In the genomic region with DNA sequence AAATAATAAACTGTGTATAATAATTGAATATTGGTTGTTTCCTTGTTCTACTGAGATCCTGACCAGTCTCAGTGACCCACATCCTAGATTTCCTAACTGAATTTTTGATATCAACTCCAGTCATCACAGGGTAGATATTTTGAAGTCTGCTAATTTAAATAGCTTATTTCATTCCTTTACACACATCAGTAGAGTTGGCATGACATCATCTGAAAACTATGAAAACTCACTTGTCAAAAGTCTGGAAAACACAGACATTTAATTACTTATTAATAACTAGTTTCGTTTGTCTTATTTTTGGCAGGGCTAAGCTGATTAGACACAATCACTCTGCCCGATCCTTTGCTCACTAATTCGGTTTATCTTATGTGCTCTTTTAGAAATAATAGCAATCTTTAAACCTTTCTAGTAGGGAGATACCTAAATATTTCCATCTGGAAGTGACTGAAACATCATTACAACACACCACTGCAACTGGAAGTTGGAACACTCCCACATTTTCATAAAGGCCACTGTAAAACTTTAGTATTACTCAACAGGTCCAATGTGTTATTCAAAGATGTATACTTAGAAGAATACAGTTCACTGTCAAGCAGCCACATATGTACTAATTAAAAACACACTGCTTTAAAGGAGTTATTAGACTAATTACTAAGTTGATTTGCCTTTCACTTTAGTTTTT, we compare ENCODE assay signal across 20 cellular contexts.
"Had no signal": no experiment of that assay in that cellular context is flagged by ENCODE, and none has a peak within 500 bp of the region (broad histone marks: within the 10 kb centered on the region; RNA-seq: fewer than 3 reads in every experiment).

No MANE protein-coding gene starts in this region.

- H3K4me2 ChIP-seq: neural progenitor cell had no signal

- H3K9ac ChIP-seq: neural progenitor cell had no signal

- H3K27me3 ChIP-seq: brain microvascular endothelial cell, foreskin keratinocyte, neural progenitor cell, ovary, stomach had no signal

- H3K9me3 ChIP-seq: ovary had no signal

- H3K27ac ChIP-seq: brain microvascular endothelial cell, foreskin keratinocyte, left ventricle myocardium inferior, neural progenitor cell, ovary, stomach, WERI-Rb-1 had no signal

- ATAC-seq: activated CD8-positive, alpha-beta T cell treated with anti-CD3 and anti-CD28 coated beads for 36 hours; foreskin keratinocyte; T-cell had no signal

- FAIRE-seq: islet of Langerhans, small intestine, urothelium cell line had no signal

- DNase-seq: activated CD4-positive, alpha-beta T cell treated with anti-CD3 and anti-CD28 coated beads for 4 hours; activated CD8-positive, alpha-beta memory T cell treated with anti-CD3 and anti-CD28 coated beads, Interleukin-2, amount 50 U/mL, for 4 hours; activated CD8-positive, alpha-beta T cell treated with anti-CD3 and anti-CD28 coated beads for 36 hours; activated naive CD4-positive, alpha-beta T cell treated with Interleukin-2 at 50 U/mL for 16 hours; amniotic stem cell; brain microvascular endothelial cell; dermis blood vessel endothelial cell; erythroblast; head of caudate nucleus; left ventricle myocardium inferior; ovary; small intestine; stomach; T-cell; T1000; WERI-Rb-1 had no signal

- H3K36me3 ChIP-seq: brain microvascular endothelial cell, left ventricle myocardium inferior, neural progenitor cell, ovary, stomach, WERI-Rb-1 had no signal

- H3K4me1 ChIP-seq: foreskin keratinocyte, left ventricle myocardium inferior, neural progenitor cell, stomach had no signal

- H3K4me3 ChIP-seq: left ventricle myocardium inferior, neural progenitor cell, ovary, stomach had no signal

- H2AFZ ChIP-seq: neural progenitor cell had no signal
